In the genomic region with DNA sequence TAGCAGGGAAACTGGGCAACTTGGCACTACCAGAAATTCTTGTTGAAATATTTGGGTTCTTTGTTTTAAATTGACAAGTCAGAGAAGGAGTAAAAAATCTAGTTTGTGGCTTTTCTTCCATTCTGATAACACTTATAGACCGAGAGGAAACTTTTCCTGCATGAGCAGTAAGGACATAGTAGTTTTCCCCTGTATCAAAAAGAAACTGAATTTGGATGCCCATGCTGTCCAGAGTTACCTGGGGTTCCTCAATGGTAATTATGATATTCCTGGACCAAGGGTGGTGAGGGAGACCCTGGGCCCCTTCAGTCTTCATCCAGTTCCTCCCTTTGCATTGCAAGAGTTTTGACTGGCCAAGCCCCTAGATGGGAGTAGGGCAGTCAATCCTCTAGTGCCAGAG, we compare ENCODE assay signal across 2 cellular contexts.
TF ChIP-seq lines count a peak whose summit lies in the region.

No MANE protein-coding gene starts in this region.

TF ChIP-seq in GM23338, 12 proteins besides CTCF, POLR2A, EP300 and RAD21 (continues in another document):
- no peak for TF ChIP-seq JUNB (IDR thresholded peaks at IDR 0.05; ENCODE audit: unreplicated experiment)
- no peak for TF ChIP-seq STAT1 (IDR thresholded peaks at IDR 0.05; ENCODE audit: unreplicated experiment)
- no peak for TF ChIP-seq POLR2AphosphoS5 (IDR thresholded peaks at IDR 0.05; ENCODE audit: low read depth)
- no peak for TF ChIP-seq ZNF331 (CRISPR knock-in tag; IDR thresholded peaks at IDR 0.05; ENCODE audit: low read depth)
- TF ChIP-seq, protein P1, sequence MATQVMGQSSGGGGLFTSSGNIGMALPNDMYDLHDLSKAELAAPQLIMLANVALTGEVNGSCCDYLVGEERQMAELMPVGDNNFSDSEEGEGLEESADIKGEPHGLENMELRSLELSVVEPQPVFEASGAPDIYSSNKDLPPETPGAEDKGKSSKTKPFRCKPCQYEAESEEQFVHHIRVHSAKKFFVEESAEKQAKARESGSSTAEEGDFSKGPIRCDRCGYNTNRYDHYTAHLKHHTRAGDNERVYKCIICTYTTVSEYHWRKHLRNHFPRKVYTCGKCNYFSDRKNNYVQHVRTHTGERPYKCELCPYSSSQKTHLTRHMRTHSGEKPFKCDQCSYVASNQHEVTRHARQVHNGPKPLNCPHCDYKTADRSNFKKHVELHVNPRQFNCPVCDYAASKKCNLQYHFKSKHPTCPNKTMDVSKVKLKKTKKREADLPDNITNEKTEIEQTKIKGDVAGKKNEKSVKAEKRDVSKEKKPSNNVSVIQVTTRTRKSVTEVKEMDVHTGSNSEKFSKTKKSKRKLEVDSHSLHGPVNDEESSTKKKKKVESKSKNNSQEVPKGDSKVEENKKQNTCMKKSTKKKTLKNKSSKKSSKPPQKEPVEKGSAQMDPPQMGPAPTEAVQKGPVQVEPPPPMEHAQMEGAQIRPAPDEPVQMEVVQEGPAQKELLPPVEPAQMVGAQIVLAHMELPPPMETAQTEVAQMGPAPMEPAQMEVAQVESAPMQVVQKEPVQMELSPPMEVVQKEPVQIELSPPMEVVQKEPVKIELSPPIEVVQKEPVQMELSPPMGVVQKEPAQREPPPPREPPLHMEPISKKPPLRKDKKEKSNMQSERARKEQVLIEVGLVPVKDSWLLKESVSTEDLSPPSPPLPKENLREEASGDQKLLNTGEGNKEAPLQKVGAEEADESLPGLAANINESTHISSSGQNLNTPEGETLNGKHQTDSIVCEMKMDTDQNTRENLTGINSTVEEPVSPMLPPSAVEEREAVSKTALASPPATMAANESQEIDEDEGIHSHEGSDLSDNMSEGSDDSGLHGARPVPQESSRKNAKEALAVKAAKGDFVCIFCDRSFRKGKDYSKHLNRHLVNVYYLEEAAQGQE (IDR thresholded peaks at IDR 0.05; ENCODE audit: unreplicated experiment), result no peak
- no peak for TF ChIP-seq NANOG (IDR thresholded peaks at IDR 0.05; ENCODE audit: borderline replicate concordance)
- TF ChIP-seq, protein P2, sequence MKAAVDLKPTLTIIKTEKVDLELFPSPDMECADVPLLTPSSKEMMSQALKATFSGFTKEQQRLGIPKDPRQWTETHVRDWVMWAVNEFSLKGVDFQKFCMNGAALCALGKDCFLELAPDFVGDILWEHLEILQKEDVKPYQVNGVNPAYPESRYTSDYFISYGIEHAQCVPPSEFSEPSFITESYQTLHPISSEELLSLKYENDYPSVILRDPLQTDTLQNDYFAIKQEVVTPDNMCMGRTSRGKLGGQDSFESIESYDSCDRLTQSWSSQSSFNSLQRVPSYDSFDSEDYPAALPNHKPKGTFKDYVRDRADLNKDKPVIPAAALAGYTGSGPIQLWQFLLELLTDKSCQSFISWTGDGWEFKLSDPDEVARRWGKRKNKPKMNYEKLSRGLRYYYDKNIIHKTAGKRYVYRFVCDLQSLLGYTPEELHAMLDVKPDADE (IDR thresholded peaks at IDR 0.05), result no peak
- no peak for TF ChIP-seq CREB1 (CRISPR knock-in tag; IDR thresholded peaks at IDR 0.05; ENCODE audit: low read depth)
- no peak for TF ChIP-seq EZH2 (IDR thresholded peaks at IDR 0.05; ENCODE audit: low read depth, unreplicated experiment)
- TF ChIP-seq ZNF114 (CRISPR knock-in tag; IDR thresholded peaks at IDR 0.05), result no peak
- no peak for TF ChIP-seq EZH2phosphoT487 (IDR thresholded peaks at IDR 0.05; ENCODE audit: unreplicated experiment)

TF ChIP-seq in GM12878, 131 proteins besides CTCF, POLR2A, EP300 and RAD21:
- peak; percentile 77; the same call in 1 of the 2 replicates for TF ChIP-seq CBX5 (IDR thresholded peaks at IDR 0.05; ENCODE audit: low read depth)
- TF ChIP-seq SREBF1 (IDR thresholded peaks at IDR 0.05; ENCODE audit: low read length), result no peak
- TF ChIP-seq, protein P3, sequence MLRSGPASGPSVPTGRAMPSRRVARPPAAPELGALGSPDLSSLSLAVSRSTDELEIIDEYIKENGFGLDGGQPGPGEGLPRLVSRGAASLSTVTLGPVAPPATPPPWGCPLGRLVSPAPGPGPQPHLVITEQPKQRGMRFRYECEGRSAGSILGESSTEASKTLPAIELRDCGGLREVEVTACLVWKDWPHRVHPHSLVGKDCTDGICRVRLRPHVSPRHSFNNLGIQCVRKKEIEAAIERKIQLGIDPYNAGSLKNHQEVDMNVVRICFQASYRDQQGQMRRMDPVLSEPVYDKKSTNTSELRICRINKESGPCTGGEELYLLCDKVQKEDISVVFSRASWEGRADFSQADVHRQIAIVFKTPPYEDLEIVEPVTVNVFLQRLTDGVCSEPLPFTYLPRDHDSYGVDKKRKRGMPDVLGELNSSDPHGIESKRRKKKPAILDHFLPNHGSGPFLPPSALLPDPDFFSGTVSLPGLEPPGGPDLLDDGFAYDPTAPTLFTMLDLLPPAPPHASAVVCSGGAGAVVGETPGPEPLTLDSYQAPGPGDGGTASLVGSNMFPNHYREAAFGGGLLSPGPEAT (IDR thresholded peaks at IDR 0.05; ENCODE audit: low read depth), result 0 out of 2 replicates have a peak, but pooled peaks have one; percentile 36
- TF ChIP-seq MYC (IDR thresholded peaks at IDR 0.05; ENCODE audit: insufficient read depth, insufficient read length, insufficient replicate concordance, low read length, severe bottlenecking), result no peak
